ENCODE assay signal across 8 cellular contexts in genomic region chr10:117375360-117376147, GRCh38. TPM values are rescaled to one million over a fixed set of nuclear protein-coding genes. Genes with fewer than 3 reads are reported as not detected.
DNase-seq lines count a peak whose midpoint lies in the region; ATAC-seq and TF ChIP-seq lines count a peak whose summit lies in the region.

Gene PDZD8 (minus strand): TSS chr10:117375440. CDS start chr10:117375227, 213 bp downstream.

- TF ChIP-seq CTCF in GM13977 (IDR thresholded peaks at IDR 0.05; ENCODE audit: extremely low read depth, insufficient read depth, missing control alignments) = no peak
- no peak for TF ChIP-seq CTCF in progenitor cell of endocrine pancreas (IDR thresholded peaks at IDR 0.05; ENCODE audit: unreplicated experiment)
- TF ChIP-seq CTCF in upper lobe of right lung (IDR thresholded peaks at IDR 0.05) = no peak

- H3K27me3 ChIP-seq in upper lobe of right lung = no peaks in the 10 kb centered on the region

- peaks cover 24% of the 10 kb centered on the region for H3K4me1 ChIP-seq in upper lobe of right lung

- peak within 1 kb of the TSS; percentile 70 for H3K4me3 ChIP-seq in upper lobe of right lung

- H3K36me3 ChIP-seq in upper lobe of right lung = peaks cover 4% of the 10 kb centered on the region

- H3K27me3 Mint-ChIP-seq in T-helper 1 cell treated with Interleukin-12 subunit alpha and Interleukin-12 subunit beta and Interleukin-4 antibody, amounts not matched to agents 30 μg/mL and 1 μg/mL, for 36 hours (ENCODE audit: low read depth) = peaks cover 40% of the 10 kb centered on the region
- H3K27me3 Mint-ChIP-seq in progenitor cell of endocrine pancreas = peaks cover 36% of the 10 kb centered on the region

- DNase-seq in GM13977 (ENCODE audit: low spot score) (peak; percentile 95), NCI-H1436 treated with DMSO at 0.1 percent for 48 hours (lab: John Stamatoyannopoulos, UW) (peak; percentile 80), amniotic stem cell (lab: John Stamatoyannopoulos, UW) (peak; percentile 76), left cardiac atrium (peak; percentile 97), progenitor cell of endocrine pancreas (ENCODE audit: low spot score, unreplicated experiment) (peak; percentile 87), upper lobe of right lung (peak; percentile 98)

- H3K27ac Mint-ChIP-seq in T-helper 1 cell treated with Interleukin-12 subunit alpha and Interleukin-12 subunit beta and Interleukin-4 antibody, amounts not matched to agents 30 μg/mL and 1 μg/mL, for 36 hours = peak within 1 kb of the TSS; percentile 87
- H3K27ac Mint-ChIP-seq in progenitor cell of endocrine pancreas = peak within 1 kb of the TSS; percentile 94

- peak within 1 kb of the TSS; percentile 87 for H3K27ac ChIP-seq in upper lobe of right lung

- H3K9me3 ChIP-seq in upper lobe of right lung = no peaks in the 10 kb centered on the region

- no peaks in the 10 kb centered on the region for H3K9me3 Mint-ChIP-seq in T-helper 1 cell treated with Interleukin-12 subunit alpha and Interleukin-12 subunit beta and Interleukin-4 antibody, amounts not matched to agents 30 μg/mL and 1 μg/mL, for 36 hours
- no peaks in the 10 kb centered on the region for H3K9me3 Mint-ChIP-seq in progenitor cell of endocrine pancreas (ENCODE audit: low read depth)

- in situ Hi-C loops in GM13977 (cut with MboI; ENCODE audit: low pct_unique_long_range_greater_than_20kb, low sequenced_read_pairs, unreplicated experiment) = no loop called here

- peaks cover 4% of the 10 kb centered on the region for H3K36me3 Mint-ChIP-seq in T-helper 1 cell treated with Interleukin-12 subunit alpha and Interleukin-12 subunit beta and Interleukin-4 antibody, amounts not matched to agents 30 μg/mL and 1 μg/mL, for 36 hours (ENCODE audit: low read depth)
- peaks cover 2% of the 10 kb centered on the region for H3K36me3 Mint-ChIP-seq in progenitor cell of endocrine pancreas (ENCODE audit: insufficient read depth)

- peaks cover 23% of the 10 kb centered on the region for H3K4me1 Mint-ChIP-seq in T-helper 1 cell treated with Interleukin-12 subunit alpha and Interleukin-12 subunit beta and Interleukin-4 antibody, amounts not matched to agents 30 μg/mL and 1 μg/mL, for 36 hours (ENCODE audit: low read depth)
- peaks cover 24% of the 10 kb centered on the region for H3K4me1 Mint-ChIP-seq in progenitor cell of endocrine pancreas (ENCODE audit: low read depth)

- intact Hi-C loops in left cardiac atrium (cut with DNase I) (no loop called here), upper lobe of right lung (cut with DNase I) (no loop called here)

- ATAC-seq in HG02840 (IDR thresholded peaks at IDR 0.05; ENCODE audit: low FRiP score, unreplicated experiment) (peak; percentile 78), left cardiac atrium (peak; percentile 97), upper lobe of right lung (peak; percentile 95)

- peak within 1 kb of the TSS; percentile 91 for H3K4me3 Mint-ChIP-seq in T-helper 1 cell treated with Interleukin-12 subunit alpha and Interleukin-12 subunit beta and Interleukin-4 antibody, amounts not matched to agents 30 μg/mL and 1 μg/mL, for 36 hours
- peak within 1 kb of the TSS; percentile 91 for H3K4me3 Mint-ChIP-seq in progenitor cell of endocrine pancreas (ENCODE audit: low read depth)

RNA-seq across cellular contexts. Expression of gene PDZD8, which starts in this region (rescaled TPM):
- total RNA-seq in left cardiac atrium (10 to 100 TPM; 22.2 to 28.5 TPM), progenitor cell of endocrine pancreas (28.6 and 30.9 TPM in 2 replicates), upper lobe of right lung (38.7 TPM)

Comparison
In these comparisons a context has a peak if more than half of its experiments do, and no peak if none do; other contexts are left out.
1. Peak in every context shown above with its lines: DNase-seq, ATAC-seq, H3K4me3 ChIP-seq and H3K27ac ChIP-seq.